ENCODE assay signal across 22 cellular contexts in the genomic region with DNA sequence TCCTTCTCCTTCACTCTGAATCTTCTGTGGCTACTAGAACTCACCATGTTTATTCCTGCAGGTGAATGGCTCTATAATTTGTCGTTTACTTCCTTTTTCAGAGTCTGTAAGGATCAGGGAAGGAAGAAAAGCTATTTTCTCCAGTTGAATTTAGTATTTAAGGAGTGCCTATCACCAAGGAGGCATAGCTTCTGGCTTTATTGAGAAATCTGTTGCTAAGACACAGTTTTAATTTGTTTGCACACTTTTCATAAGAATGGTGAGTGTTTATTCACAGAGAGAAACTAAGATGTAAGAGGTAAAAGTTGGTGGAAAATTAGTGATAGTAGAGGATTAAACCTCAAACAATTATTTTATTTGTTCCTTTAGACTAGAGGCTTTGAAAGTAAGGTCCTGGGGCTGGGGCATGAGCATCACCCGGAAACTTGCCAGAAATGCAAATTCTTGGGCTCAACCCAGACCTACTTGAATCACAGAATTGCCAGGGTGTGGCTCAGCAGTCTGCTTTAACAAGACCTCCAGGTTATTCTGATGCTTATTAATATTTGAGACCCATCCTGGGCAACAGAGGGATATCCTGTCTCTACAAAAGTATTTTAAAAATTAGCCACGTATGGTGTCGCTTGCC.
"Had no signal": no experiment of that assay in that cellular context is flagged by ENCODE, and none has a peak within 500 bp of the region (broad histone marks: within the 10 kb centered on the region; RNA-seq: fewer than 3 reads in every experiment).

No MANE protein-coding gene starts in this region.

- H3K9ac ChIP-seq: neural progenitor cell had no signal

- H3K27ac ChIP-seq: dorsolateral prefrontal cortex, esophagus muscularis mucosa, gastroesophageal sphincter, neural progenitor cell, pancreas, suprapubic skin, thyroid gland had no signal

- H3K27me3 ChIP-seq: esophagus muscularis mucosa, gastroesophageal sphincter, neural progenitor cell, pancreas, suprapubic skin, thyroid gland had no signal

- H3K27ac Mint-ChIP-seq: natural killer cell treated with Interleukin-12 subunit alpha and Interleukin-12 subunit beta and Interleukin-15 and Interleukin-18, amount 100 ng/mL, for 72 hours; neural progenitor cell; progenitor cell of endocrine pancreas had no signal

- H3K4me2 ChIP-seq: neural progenitor cell had no signal

- ATAC-seq: gastroesophageal sphincter; left cardiac atrium; natural killer cell treated with Interleukin-12 subunit alpha and Interleukin-12 subunit beta and Interleukin-15 and Interleukin-18, amount 100 ng/mL, for 72 hours; pancreas; right cardiac atrium; stimulated activated naive CD8-positive, alpha-beta T cell treated with anti-CD3 and anti-CD28 coated beads, Interleukin-15, Interleukin-2, amounts not matched to agents 100 U/mL and 50 U/mL, for 24 hours had no signal

- H3K36me3 ChIP-seq: esophagus muscularis mucosa, gastroesophageal sphincter, neural progenitor cell, pancreas, suprapubic skin, thyroid gland had no signal

- H3K27me3 Mint-ChIP-seq: progenitor cell of endocrine pancreas had no signal

- H3K9me3 ChIP-seq: esophagus muscularis mucosa, gastroesophageal sphincter, pancreas, suprapubic skin, thyroid gland had no signal

- H2AFZ ChIP-seq: neural progenitor cell had no signal

- H3K4me1 Mint-ChIP-seq: central memory CD8-positive, alpha-beta T cell; neural progenitor cell had no signal

- H3K4me3 ChIP-seq: dorsolateral prefrontal cortex, esophagus muscularis mucosa, gastroesophageal sphincter, neural progenitor cell, pancreas, suprapubic skin, thyroid gland had no signal

- DNase-seq: cortex of kidney; dorsolateral prefrontal cortex; effector CD8-positive, alpha-beta T cell; glutamatergic neuron; kidney; left cardiac atrium; mesenchymal stem cell; midbrain; nucleus accumbens; pancreas; right cardiac atrium; small intestine; stimulated activated CD4-positive, alpha-beta T cell treated with anti-CD3 and anti-CD28 coated beads, Interleukin-12 subunit alpha, Interleukin-12 subunit beta, amount 100 ng/mL, for 4 hours; stimulated activated naive CD8-positive, alpha-beta T cell treated with anti-CD3 and anti-CD28 coated beads, Interleukin-15, Interleukin-2, amounts not matched to agents 100 U/mL and 50 U/mL, for 24 hours; thyroid gland had no signal

- H3K4me1 ChIP-seq: esophagus muscularis mucosa, gastroesophageal sphincter, neural progenitor cell, pancreas, suprapubic skin, thyroid gland had no signal

- H3K4me3 Mint-ChIP-seq: central memory CD8-positive, alpha-beta T cell; natural killer cell treated with Interleukin-12 subunit alpha and Interleukin-12 subunit beta and Interleukin-15 and Interleukin-18, amount 100 ng/mL, for 72 hours; neural progenitor cell had no signal

- H3K36me3 Mint-ChIP-seq: neural progenitor cell had no signal
